In the genomic region with DNA sequence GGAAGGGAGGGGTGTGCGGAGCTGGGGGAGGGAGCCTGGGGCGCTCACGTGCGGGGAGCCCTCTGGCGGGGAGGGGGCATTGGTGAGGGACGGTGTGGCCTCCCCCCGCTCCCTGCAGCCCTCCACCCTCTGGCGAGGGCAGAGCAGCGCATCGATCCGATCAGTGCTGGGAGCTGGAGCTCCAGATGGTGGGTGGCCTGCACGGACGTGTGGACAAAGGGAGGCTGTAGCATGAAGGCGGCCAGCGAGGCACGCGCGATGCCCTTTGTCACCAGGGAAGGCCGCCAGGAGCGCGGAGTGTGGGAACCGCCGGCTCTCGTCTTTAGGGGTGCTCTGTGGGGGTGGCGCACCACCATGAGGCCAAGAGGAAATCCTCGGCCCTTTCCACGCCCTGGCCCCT, we compare ENCODE assay signal across 10 cellular contexts. TPM values are rescaled to one million over a fixed set of nuclear protein-coding genes. Genes with fewer than 3 reads are reported as not detected.
"Had no signal": no experiment of that assay in that cellular context is flagged by ENCODE, and none has a peak within 500 bp of the region (broad histone marks: within the 10 kb centered on the region; RNA-seq: fewer than 3 reads in every experiment).

No MANE protein-coding gene starts in this region.

- H3K36me3 Mint-ChIP-seq: activated naive CD8-positive, alpha-beta T cell treated with anti-CD3 and anti-CD28 coated beads for 36 hours had no signal

- H3K9me3 Mint-ChIP-seq: activated CD4-positive, alpha-beta memory T cell treated with anti-CD3 and anti-CD28 coated beads, Interleukin-2, amount 10 ng/mL, durations not matched to agents 7 days and 5 days; activated naive CD8-positive, alpha-beta T cell treated with anti-CD3 and anti-CD28 coated beads for 36 hours had no signal

- H3K4me1 Mint-ChIP-seq: activated CD4-positive, alpha-beta T cell treated with anti-CD3 and anti-CD28 coated beads for 36 hours had no signal

- H3K27ac Mint-ChIP-seq: activated CD4-positive, alpha-beta memory T cell treated with anti-CD3 and anti-CD28 coated beads, Interleukin-2, amount 10 ng/mL, durations not matched to agents 7 days and 5 days; activated CD4-positive, alpha-beta T cell treated with anti-CD3 and anti-CD28 coated beads for 36 hours; activated naive CD8-positive, alpha-beta T cell treated with anti-CD3 and anti-CD28 coated beads for 36 hours had no signal

- DNase-seq: activated CD4-positive, alpha-beta memory T cell treated with anti-CD3 and anti-CD28 coated beads, Interleukin-2, amount 10 ng/mL, durations not matched to agents 7 days and 5 days; activated CD4-positive, alpha-beta T cell treated with anti-CD3 and anti-CD28 coated beads for 36 hours; activated gamma-delta T cell; activated naive CD8-positive, alpha-beta T cell treated with anti-CD3 and anti-CD28 coated beads for 36 hours; activated T-cell treated with anti-CD3 and anti-CD28 coated beads, Interleukin-2, amount 50 U/mL, for 48 hours; esophagus squamous epithelium; tibial artery had no signal

- ATAC-seq: activated CD4-positive, alpha-beta T cell treated with anti-CD3 and anti-CD28 coated beads for 36 hours had no signal

- H3K9me3 ChIP-seq: esophagus squamous epithelium, left lung, tibial artery had no signal

- H3K4me3 Mint-ChIP-seq: activated CD4-positive, alpha-beta memory T cell treated with anti-CD3 and anti-CD28 coated beads, Interleukin-2, amount 10 ng/mL, durations not matched to agents 7 days and 5 days; activated CD4-positive, alpha-beta T cell treated with anti-CD3 and anti-CD28 coated beads for 36 hours; activated naive CD8-positive, alpha-beta T cell treated with anti-CD3 and anti-CD28 coated beads for 36 hours had no signal

- H3K36me3 ChIP-seq: esophagus squamous epithelium, left lung, tibial artery had no signal

- H3K27ac ChIP-seq: tibial artery had no signal

- H3K4me3 ChIP-seq: left lung, skin epidermis, tibial artery had no signal

RNA-seq across cellular contexts. Expression of a gene that starts 5.4 kb away (rescaled TPM):
- total RNA-seq: activated CD4-positive, alpha-beta memory T cell treated with anti-CD3 and anti-CD28 coated beads, Interleukin-2, amount 10 ng/mL, durations not matched to agents 7 days and 5 days; myocyte had no signal
